Comparison of ENCODE assay signal across 18 cellular contexts in genomic region chr12:14558377-14559051, GRCh38. TPM values are rescaled to one million over a fixed set of nuclear protein-coding genes. Genes with fewer than 3 reads are reported as not detected.
DNase-seq lines count a peak whose midpoint lies in the region; ATAC-seq and TF ChIP-seq lines count a peak whose summit lies in the region.
"Had no signal": no experiment of that assay in that cellular context is flagged by ENCODE, and none has a peak within 500 bp of the region (broad histone marks: within the 10 kb centered on the region; RNA-seq: fewer than 3 reads in every experiment).

No MANE protein-coding gene starts in this region.

- peak; percentile 46 for ATAC-seq in GM18907 (IDR thresholded peaks at IDR 0.05; ENCODE audit: unreplicated experiment)
- ATAC-seq in GM19467 (IDR thresholded peaks at IDR 0.05; ENCODE audit: unreplicated experiment): no peak
- ATAC-seq: activated T-cell treated with anti-CD3 and anti-CD28 coated beads, Interleukin-2, amount 50 U/mL, for 72 hours; sciatic nerve had no signal

- H3K27ac ChIP-seq in OCI-LY1 (ENCODE audit: low read depth, low read length, poor library complexity, severe bottlenecking): peak overlapping the region; percentile 57
- H3K27ac ChIP-seq in colonic mucosa: peak overlapping the region; percentile 74
- H3K27ac ChIP-seq in spleen: peak overlapping the region in 7 of 8 donors; percentile 16 to 91 (median 73)
- H3K27ac ChIP-seq in caudate nucleus (ENCODE audit: low read depth, low read length): no peak overlapping the region
- H3K27ac ChIP-seq: cardiac muscle cell had no signal

- H3K36me3 ChIP-seq in OCI-LY1 (ENCODE audit: insufficient read depth, low read length) (no peaks in the 10 kb centered on the region), colonic mucosa (no peaks in the 10 kb centered on the region), spleen (no peaks in the 10 kb centered on the region)
- H3K36me3 ChIP-seq: cardiac muscle cell had no signal

- WGBS in spleen, 5 donors: 20 to 42% (median 27%) methylated on average over 5 of the region's 5 CpGs

- H3K79me2 ChIP-seq in OCI-LY1 (ENCODE audit: insufficient read depth, low read length): no peaks in the 10 kb centered on the region

- TF ChIP-seq CTCF in OCI-LY1 (IDR thresholded peaks at IDR 0.05; ENCODE audit: low read length) (no peak), colonic mucosa (IDR thresholded peaks at IDR 0.05) (no peak), spleen (IDR thresholded peaks at IDR 0.05 in 8 of 11, conservative IDR thresholded peaks at IDR 0.05 in 3 of 11) (no peak)

- no peak overlapping the region for H2AFZ ChIP-seq in OCI-LY1 (ENCODE audit: low read length)

- H3K4me3 ChIP-seq in OCI-LY1 (ENCODE audit: low read depth, low read length, poor library complexity, severe bottlenecking) (no peak overlapping the region), colonic mucosa (no peak overlapping the region), spleen (peak overlapping the region in 1 of 8 donors; percentile 28)
- H3K4me3 ChIP-seq: cardiac muscle cell had no signal

- H3K9me3 ChIP-seq in OCI-LY1 (ENCODE audit: low read length) (no peaks in the 10 kb centered on the region), colonic mucosa (no peaks in the 10 kb centered on the region), spleen (peaks cover 0 to 4% (median 0%) of the 10 kb centered on the region in 8 donors)

- H3K4me1 ChIP-seq in OCI-LY1 (ENCODE audit: insufficient read depth, low read length, severe bottlenecking) (peaks cover 33% of the 10 kb centered on the region), colonic mucosa (peaks cover 5% of the 10 kb centered on the region), spleen (peaks cover 0 to 83% (median 20%) of the 10 kb centered on the region in 6 donors)

- intact Hi-C loops in colonic mucosa (cut with DNase I) (no loop called here), spleen (cut with DNase I; ENCODE audit: low total_unique reads) (no loop called here)

- peak; percentile 50 for DNase-seq in colonic mucosa
- no peak for DNase-seq in spleen
- DNase-seq in caudate nucleus (lab: John Stamatoyannopoulos, UW): no peak
- no peak for DNase-seq in activated naive CD4-positive, alpha-beta T cell treated with anti-CD3 and anti-CD28 coated beads, Interleukin-2, amount 50 U/mL, for 16 hours
- DNase-seq in GDM1 (lab: John Stamatoyannopoulos, UW): no peak
- DNase-seq: activated CD4-positive, alpha-beta memory T cell treated with anti-CD3 and anti-CD28 coated beads, Interleukin-2, amount 10 ng/mL, durations not matched to agents 7 days and 5 days; activated T-cell treated with anti-CD3 and anti-CD28 coated beads, Interleukin-2, amount 50 U/mL, for 72 hours; KG1; kidney glomerular epithelial cell; NCI-H146; NCI-H345; stimulated activated CD4-positive, alpha-beta T cell treated with anti-CD3 and anti-CD28 coated beads, Interleukin-4, amount 100 ng/mL, for 24 hours; stimulated activated CD8-positive, alpha-beta memory T cell treated with anti-CD3 and anti-CD28 coated beads, Interleukin-4, amount 100 ng/mL, for 48 hours had no signal

- no peaks in the 10 kb centered on the region for H3K9me2 ChIP-seq in OCI-LY1 (ENCODE audit: low read depth, low read length)

- no peaks in the 10 kb centered on the region for H3F3A ChIP-seq in OCI-LY1 (ENCODE audit: insufficient read depth, low read length)

- no peaks in the 10 kb centered on the region for H4K20me1 ChIP-seq in OCI-LY1 (ENCODE audit: insufficient read depth, low read length)

- H3K9ac ChIP-seq in OCI-LY1 (ENCODE audit: low read length) (no peak overlapping the region), colonic mucosa (ENCODE audit: low read depth in 2 of 2, low read length in 2 of 2) (peak overlapping the region in 1 of 2 donors; percentile 52)

- no peak for TF ChIP-seq POLR2A in spleen (IDR thresholded peaks at IDR 0.05)

- H3K27me3 ChIP-seq in OCI-LY1 (ENCODE audit: insufficient read depth, low read length) (no peaks in the 10 kb centered on the region), colonic mucosa (no peaks in the 10 kb centered on the region), spleen (replicated peaks in 1 of 7) (peaks cover 0 to 9% (median 0%) of the 10 kb centered on the region in 7 donors)
- H3K27me3 ChIP-seq: cardiac muscle cell had no signal

- H3K4me2 ChIP-seq in OCI-LY1 (ENCODE audit: low read length): no peak overlapping the region; the same call in 1 of the 2 replicates

RNA-seq across cellular contexts. Expression of gene PLBD1, which starts 9.2 kb away (rescaled TPM):
- total RNA-seq in colonic mucosa (10 to 100 TPM; 85.0 to 91.7 TPM), spleen (10 to 100 TPM; 26.8 to 83.2 (median 36.3) TPM)
- 1 to 10 TPM; 3.1 to 8.3 (median 5.5) TPM for polyA plus RNA-seq in spleen
- total RNA-seq: activated CD4-positive, alpha-beta memory T cell treated with anti-CD3 and anti-CD28 coated beads, Interleukin-2, amount 10 ng/mL, durations not matched to agents 7 days and 5 days; activated T-cell treated with anti-CD3 and anti-CD28 coated beads, Interleukin-2, amount 50 U/mL, for 72 hours had no signal
